In the genomic region with DNA sequence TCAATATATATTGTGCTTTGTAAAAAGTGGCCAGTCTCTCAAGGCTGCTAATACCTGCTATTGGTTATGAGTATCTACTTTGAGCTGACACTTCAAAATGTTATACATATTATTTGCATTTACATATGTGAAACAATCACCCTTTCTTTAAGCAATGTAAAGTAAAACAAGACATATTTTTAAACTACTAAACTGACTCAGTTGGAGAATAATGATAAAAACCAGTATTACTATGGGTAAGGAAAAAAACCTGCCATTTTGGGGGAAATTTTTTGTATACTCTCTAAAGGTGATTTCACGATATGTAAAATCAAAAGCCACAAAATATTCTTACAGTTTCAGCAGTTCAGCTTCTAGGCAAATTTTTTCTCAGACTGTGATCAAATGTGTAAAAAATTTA, we compare ENCODE assay signal across 13 cellular contexts.
"Had no signal": no experiment of that assay in that cellular context is flagged by ENCODE, and none has a peak within 500 bp of the region (broad histone marks: within the 10 kb centered on the region; RNA-seq: fewer than 3 reads in every experiment).

No MANE protein-coding gene starts in this region.

- ATAC-seq: gastroesophageal sphincter had no signal

- H3K27ac ChIP-seq: breast epithelium, gastroesophageal sphincter, sigmoid colon, thoracic aorta had no signal

- H3K36me3 ChIP-seq: breast epithelium, sigmoid colon, thoracic aorta had no signal

- H3K27me3 ChIP-seq: breast epithelium, gastroesophageal sphincter, sigmoid colon had no signal

- H3K9me3 ChIP-seq: breast epithelium, gastroesophageal sphincter, sigmoid colon, thoracic aorta had no signal

- H3K36me3 Mint-ChIP-seq: activated naive CD4-positive, alpha-beta T cell treated with anti-CD3 and anti-CD28 coated beads, Interleukin-2, amount 50 U/mL, for 72 hours had no signal

- H3K4me1 ChIP-seq: breast epithelium had no signal

- DNase-seq: activated CD4-positive, alpha-beta T cell treated with anti-CD3 and anti-CD28 coated beads, Interleukin-2, amount 50 U/mL, for 1 hour; activated CD4-positive, CD25-positive, alpha-beta regulatory T cell; activated effector memory CD4-positive, alpha-beta T cell treated with anti-CD3 and anti-CD28 coated beads, Interleukin-2, amount 50 U/mL, for 16 hours; activated T-cell treated with anti-CD3 and anti-CD28 coated beads, Interleukin-2, amount 50 U/mL, for 1 hour; dermis blood vessel endothelial cell; kidney glomerular epithelial cell; sigmoid colon; stimulated activated CD4-positive, alpha-beta T cell treated with anti-CD3 and anti-CD28 coated beads, Interleukin-12 subunit alpha, Interleukin-12 subunit beta, amount 100 ng/mL, for 4 hours had no signal

- H3K9me3 Mint-ChIP-seq: stimulated activated naive CD8-positive, alpha-beta T cell treated with anti-CD3 and anti-CD28 coated beads, Interleukin-15, Interleukin-2, amounts not matched to agents 100 ng/mL and 50 ng/mL, for 24 hours had no signal

- H3K4me3 ChIP-seq: breast epithelium, gastroesophageal sphincter, sigmoid colon, thoracic aorta had no signal

- H3K4me3 Mint-ChIP-seq: stimulated activated naive CD8-positive, alpha-beta T cell treated with anti-CD3 and anti-CD28 coated beads, Interleukin-15, Interleukin-2, amounts not matched to agents 100 ng/mL and 50 ng/mL, for 24 hours had no signal
